ENCODE assay signal across 11 cellular contexts in genomic region chr7:17152698-17153097, GRCh38.
DNase-seq lines count a peak whose midpoint lies in the region; ATAC-seq and TF ChIP-seq lines count a peak whose summit lies in the region.
"Had no signal": no experiment of that assay in that cellular context is flagged by ENCODE, and none has a peak within 500 bp of the region (broad histone marks: within the 10 kb centered on the region; RNA-seq: fewer than 3 reads in every experiment).

No MANE protein-coding gene starts in this region.

- H3K36me3 ChIP-seq in left ventricle myocardium inferior (no peaks in the 10 kb centered on the region), upper lobe of right lung (no peaks in the 10 kb centered on the region)

- intact Hi-C loops in Right ventricle myocardium inferior (cut with DNase I) = no loop called here
- intact Hi-C loops in left ventricle myocardium inferior (cut with micrococcal nuclease) = no loop called here
- intact Hi-C loops in upper lobe of right lung (cut with DNase I) = no loop called here

- TF ChIP-seq CTCF in left ventricle myocardium inferior (IDR thresholded peaks at IDR 0.05; ENCODE audit: borderline replicate concordance) = no peak
- TF ChIP-seq CTCF in upper lobe of right lung (IDR thresholded peaks at IDR 0.05) = no peak

- ATAC-seq in Right ventricle myocardium inferior (peak; percentile 39), HG02943 (IDR thresholded peaks at IDR 0.05; ENCODE audit: low read depth, unreplicated experiment) (peak; percentile 53), upper lobe of right lung (peak; percentile 86), GM21526 (IDR thresholded peaks at IDR 0.05; ENCODE audit: low FRiP score, unreplicated experiment) (no peak)
- ATAC-seq: K562 had no signal

- H3K4me1 ChIP-seq in left ventricle myocardium inferior = no peaks in the 10 kb centered on the region
- H3K4me1 ChIP-seq in upper lobe of right lung = no peaks in the 10 kb centered on the region

- H3K27me3 ChIP-seq in left ventricle myocardium inferior (ENCODE audit: low read depth) (no peaks in the 10 kb centered on the region), upper lobe of right lung (no peaks in the 10 kb centered on the region)

- DNase-seq in Right ventricle myocardium inferior (ENCODE audit: missing footprints) (no peak), left ventricle myocardium inferior (no peak), SIG-M5 (lab: John Stamatoyannopoulos, UW) (peak; percentile 71), upper lobe of right lung (no peak), NCI-H146 treated with DMSO at 0.1 percent for 48 hours (lab: John Stamatoyannopoulos, UW; ENCODE audit: unreplicated experiment) (no peak), foreskin melanocyte (no peak)
- DNase-seq: mesenchymal stem cell, NCI-H774 had no signal

- H3K9me3 ChIP-seq in left ventricle myocardium inferior (replicated peaks) (no peaks in the 10 kb centered on the region), upper lobe of right lung (no peaks in the 10 kb centered on the region)

- H3K4me3 ChIP-seq in left ventricle myocardium inferior (no peak overlapping the region), upper lobe of right lung (no peak overlapping the region)
- H3K4me3 ChIP-seq: K562 had no signal

- H3K27ac ChIP-seq in left ventricle myocardium inferior (replicated peaks) = no peak overlapping the region
- no peak overlapping the region for H3K27ac ChIP-seq in upper lobe of right lung
